Comparison of ENCODE assay signal across 18 cellular contexts in genomic region chr6:55874309-55874708, GRCh38. TPM values are rescaled to one million over a fixed set of nuclear protein-coding genes. Genes with fewer than 3 reads are reported as not detected.
DNase-seq lines count a peak whose midpoint lies in the region; ATAC-seq and TF ChIP-seq lines count a peak whose summit lies in the region.
"Had no signal": no experiment of that assay in that cellular context is flagged by ENCODE, and none has a peak within 500 bp of the region (broad histone marks: within the 10 kb centered on the region; RNA-seq: fewer than 3 reads in every experiment).

No MANE protein-coding gene starts in this region.

- H3K27ac ChIP-seq in right atrium auricular region: peak overlapping the region in 1 of 2 donors; percentile 71
- no peak overlapping the region for H3K27ac ChIP-seq in fibroblast of lung (ENCODE audit: insufficient read depth, low read length)
- peak overlapping the region; percentile 64 for H3K27ac ChIP-seq in urinary bladder (ENCODE audit: low read depth)
- no peak overlapping the region for H3K27ac ChIP-seq in SK-N-SH (ENCODE audit: low read depth in 2 of 2, low read length in 1 of 2)
- H3K27ac ChIP-seq: BLaER1 treated with 17β-estradiol and CSF1 and Interleukin-3, amounts not matched to agents 10 nM and 100 nM; foreskin keratinocyte had no signal

- no peak overlapping the region for H3K27ac Mint-ChIP-seq in nephron progenitor cell
- H3K27ac Mint-ChIP-seq in stimulated activated effector memory CD8-positive, alpha-beta T cell treated with anti-CD3 and anti-CD28 coated beads, Interleukin-12 subunit alpha, Interleukin-12 subunit beta, amount 100 ng/mL, for 72 hours: no peak overlapping the region
- H3K27ac Mint-ChIP-seq: activated naive CD8-positive, alpha-beta T cell; stimulated activated memory B cell treated with anti-CD40 and anti-IgM and Interleukin-4, amounts not matched to agents 10 μg/mL and 1 μg/mL and 100 μg/mL, for 72 hours had no signal

- TF ChIP-seq EP300 in SK-N-SH (IDR thresholded peaks at IDR 0.05; ENCODE audit: borderline replicate concordance in 1 of 2, low read depth in 1 of 2, low read length in 1 of 2): no peak

- no peak for TF ChIP-seq RAD21 in SK-N-SH (IDR thresholded peaks at IDR 0.05; ENCODE audit: low read length)

- peaks cover 44% of the 10 kb centered on the region for H3K4me1 Mint-ChIP-seq in nephron progenitor cell
- H3K4me1 Mint-ChIP-seq in stimulated activated effector memory CD8-positive, alpha-beta T cell treated with anti-CD3 and anti-CD28 coated beads, Interleukin-12 subunit alpha, Interleukin-12 subunit beta, amount 100 ng/mL, for 72 hours: no peaks in the 10 kb centered on the region
- H3K4me1 Mint-ChIP-seq: stimulated activated memory B cell treated with anti-CD40 and anti-IgM and Interleukin-4, amounts not matched to agents 10 μg/mL and 1 μg/mL and 100 μg/mL, for 72 hours had no signal

- CTCF ChIA-PET in SK-N-SH (lab: Yijun Ruan, JAX): interaction anchor here (1.1 to 1.3 kb wide), 3 partner anchors 13 to 598 kb away, joined by 3 to 5 read pairs (median 3); no protein-coding TSS in a partner anchor

- ATAC-seq in Right ventricle myocardium superior (ENCODE audit: poor library complexity) (no peak), HG03460 (IDR thresholded peaks at IDR 0.05; ENCODE audit: unreplicated experiment) (no peak)
- no peak for ATAC-seq in stimulated activated effector memory CD8-positive, alpha-beta T cell treated with anti-CD3 and anti-CD28 coated beads, Interleukin-12 subunit alpha, Interleukin-12 subunit beta, amount 100 ng/mL, for 72 hours
- ATAC-seq: foreskin keratinocyte; sciatic nerve; stimulated activated memory B cell treated with anti-CD40 and anti-IgM and Interleukin-4, amounts not matched to agents 10 μg/mL and 1 μg/mL and 100 μg/mL, for 72 hours had no signal

- no peaks in the 10 kb centered on the region for H3K9me3 Mint-ChIP-seq in nephron progenitor cell
- H3K9me3 Mint-ChIP-seq in stimulated activated effector memory CD8-positive, alpha-beta T cell treated with anti-CD3 and anti-CD28 coated beads, Interleukin-12 subunit alpha, Interleukin-12 subunit beta, amount 100 ng/mL, for 72 hours: peaks cover 16% of the 10 kb centered on the region

- DNase-seq in right atrium auricular region (ENCODE audit: low spot score) (no peak), Right ventricle myocardium superior (no peak), fibroblast of lung (ENCODE audit: low read depth in 2 of 2) (no peak), nephron progenitor cell (no peak), SK-N-SH (no peak)
- no peak for DNase-seq in stimulated activated effector memory CD8-positive, alpha-beta T cell treated with anti-CD3 and anti-CD28 coated beads, Interleukin-12 subunit alpha, Interleukin-12 subunit beta, amount 100 ng/mL, for 72 hours (ENCODE audit: low spot score in 2 of 2)
- DNase-seq: activated CD4-positive, alpha-beta T cell treated with anti-CD3 and anti-CD28 coated beads for 48 hours; cortex of kidney; foreskin keratinocyte; NCI-H1417 treated with DMSO at 0.1 percent for 48 hours; NCI-H524 treated with DMSO at 0.1 percent for 48 hours had no signal

- H3K4me3 Mint-ChIP-seq in nephron progenitor cell: peak overlapping the region; percentile 84
- H3K4me3 Mint-ChIP-seq in stimulated activated effector memory CD8-positive, alpha-beta T cell treated with anti-CD3 and anti-CD28 coated beads, Interleukin-12 subunit alpha, Interleukin-12 subunit beta, amount 100 ng/mL, for 72 hours: no peak overlapping the region
- H3K4me3 Mint-ChIP-seq: activated naive CD8-positive, alpha-beta T cell; stimulated activated memory B cell treated with anti-CD40 and anti-IgM and Interleukin-4, amounts not matched to agents 10 μg/mL and 1 μg/mL and 100 μg/mL, for 72 hours had no signal

- H3K9ac ChIP-seq in fibroblast of lung (ENCODE audit: insufficient read depth, low read length) (no peak overlapping the region), SK-N-SH (no peak overlapping the region)
- H3K9ac ChIP-seq: BLaER1 treated with 17β-estradiol and CSF1 and Interleukin-3, amounts not matched to agents 10 nM and 100 nM had no signal

- no peaks in the 10 kb centered on the region for H3K27me3 ChIP-seq in right atrium auricular region
- no peaks in the 10 kb centered on the region for H3K27me3 ChIP-seq in fibroblast of lung (ENCODE audit: control insufficient read depth, insufficient read depth, low read length)
- H3K27me3 ChIP-seq in SK-N-SH (ENCODE audit: insufficient read depth): peaks cover 4% of the 10 kb centered on the region; the same call in 1 of the 2 replicates
- H3K27me3 ChIP-seq: BLaER1 treated with 17β-estradiol and CSF1 and Interleukin-3, amounts not matched to agents 10 nM and 100 nM; foreskin keratinocyte had no signal

- H3K4me2 ChIP-seq in fibroblast of lung (ENCODE audit: extremely low read depth, insufficient read depth, low read length) (peak overlapping the region; percentile 1), SK-N-SH (no peak overlapping the region)
- H3K4me2 ChIP-seq: BLaER1 treated with 17β-estradiol and CSF1 and Interleukin-3, amounts not matched to agents 10 nM and 100 nM had no signal

- no peaks in the 10 kb centered on the region for H3K9me3 ChIP-seq in right atrium auricular region
- H3K9me3 ChIP-seq in fibroblast of lung (ENCODE audit: control insufficient read depth, insufficient read depth, low read depth, low read length): no peaks in the 10 kb centered on the region
- no peaks in the 10 kb centered on the region for H3K9me3 ChIP-seq in SK-N-SH
- H3K9me3 ChIP-seq: BLaER1 treated with 17β-estradiol and CSF1 and Interleukin-3, amounts not matched to agents 10 nM and 100 nM had no signal

- H3K79me2 ChIP-seq in fibroblast of lung (ENCODE audit: control insufficient read depth, insufficient read depth, low read length) (no peaks in the 10 kb centered on the region), SK-N-SH (ENCODE audit: insufficient read depth) (no peaks in the 10 kb centered on the region)

- peaks cover 1% of the 10 kb centered on the region for H3F3A ChIP-seq in SK-N-SH (replicated peaks; ENCODE audit: insufficient read depth)

- intact Hi-C loops in Right ventricle myocardium superior (cut with DNase I): no loop called here

- no peak for TF ChIP-seq CTCF in right atrium auricular region (IDR thresholded peaks at IDR 0.05)
- TF ChIP-seq CTCF in fibroblast of lung (conservative IDR thresholded peaks at IDR 0.05 in 1 of 2, IDR thresholded peaks at IDR 0.05 in 1 of 2; ENCODE audit: low read depth in 1 of 2, low read length in 2 of 2): no peak
- no peak for TF ChIP-seq CTCF in nephron progenitor cell (IDR thresholded peaks at IDR 0.05)
- no peak for TF ChIP-seq CTCF in SK-N-SH (IDR thresholded peaks at IDR 0.05)

- no peaks in the 10 kb centered on the region for H3K9me2 ChIP-seq in SK-N-SH

- H3K36me3 ChIP-seq in right atrium auricular region (no peaks in the 10 kb centered on the region), fibroblast of lung (ENCODE audit: control insufficient read depth, insufficient read depth, low read length) (no peaks in the 10 kb centered on the region), urinary bladder (ENCODE audit: insufficient read depth) (no peaks in the 10 kb centered on the region), SK-N-SH (replicated peaks in 1 of 2; ENCODE audit: control insufficient read depth in 1 of 2, insufficient read depth in 2 of 2, low read length in 1 of 2) (no peaks in the 10 kb centered on the region)
- H3K36me3 ChIP-seq: BLaER1 treated with 17β-estradiol and CSF1 and Interleukin-3, amounts not matched to agents 10 nM and 100 nM had no signal

- 58% methylated on average over 6 of the region's 6 CpGs for WGBS in urinary bladder
- 57% methylated on average over 6 of the region's 6 CpGs for WGBS in SK-N-SH (ENCODE audit: low lambda C conversion rate)

- H2AFZ ChIP-seq in fibroblast of lung (ENCODE audit: low read length): no peak overlapping the region
- H2AFZ ChIP-seq in SK-N-SH (ENCODE audit: low read depth): no peak overlapping the region

- no peaks in the 10 kb centered on the region for H4K20me1 ChIP-seq in fibroblast of lung (ENCODE audit: control insufficient read depth, extremely low read depth, insufficient read depth, low read length)
- H4K20me1 ChIP-seq in SK-N-SH (ENCODE audit: insufficient read depth): no peaks in the 10 kb centered on the region
- H4K20me1 ChIP-seq: BLaER1 treated with 17β-estradiol and CSF1 and Interleukin-3, amounts not matched to agents 10 nM and 100 nM had no signal

- POLR2A ChIA-PET in SK-N-SH (lab: Yijun Ruan, JAX): interaction anchor here (0.6 kb wide), 1 partner anchor 523 kb away, joined by 3 read pairs; no protein-coding TSS in a partner anchor

- H3K4me1 ChIP-seq in right atrium auricular region: no peaks in the 10 kb centered on the region
- no peaks in the 10 kb centered on the region for H3K4me1 ChIP-seq in fibroblast of lung (ENCODE audit: control insufficient read depth, extremely low read depth, insufficient read depth, low read length)
- no peaks in the 10 kb centered on the region for H3K4me1 ChIP-seq in urinary bladder (ENCODE audit: insufficient read depth)
- peaks cover 3 to 9% of the 10 kb centered on the region in 2 experiments; a peak in 2 of 4 replicates for H3K4me1 ChIP-seq in SK-N-SH (ENCODE audit: control insufficient read depth in 1 of 2, insufficient read depth in 2 of 2, low read depth in 1 of 2, low read length in 1 of 2)
- H3K4me1 ChIP-seq: BLaER1 treated with 17β-estradiol and CSF1 and Interleukin-3, amounts not matched to agents 10 nM and 100 nM had no signal

- H3K27me3 Mint-ChIP-seq in nephron progenitor cell (ENCODE audit: low read depth, poor library complexity): peaks cover 6% of the 10 kb centered on the region
- H3K27me3 Mint-ChIP-seq: activated naive CD8-positive, alpha-beta T cell; stimulated activated memory B cell treated with anti-CD40 and anti-IgM and Interleukin-4, amounts not matched to agents 10 μg/mL and 1 μg/mL and 100 μg/mL, for 72 hours had no signal

- H3K4me3 ChIP-seq in right atrium auricular region (peak overlapping the region; percentile 32), fibroblast of lung (replicated peaks in 1 of 4; ENCODE audit: control extremely low read depth in 1 of 4, insufficient read depth in 1 of 4, low read depth in 3 of 4, low read length in 4 of 4) (peak overlapping the region in 1 of 4 experiments; percentile 63), urinary bladder (ENCODE audit: low read depth, low read length) (peak overlapping the region; percentile 58), SK-N-SH (ENCODE audit: low read depth in 2 of 2, low read length in 1 of 2) (no peak overlapping the region)
- H3K4me3 ChIP-seq: BLaER1 treated with 17β-estradiol and CSF1 and Interleukin-3, amounts not matched to agents 10 nM and 100 nM had no signal

- H3K36me3 Mint-ChIP-seq in nephron progenitor cell (ENCODE audit: low read depth): no peaks in the 10 kb centered on the region
- H3K36me3 Mint-ChIP-seq in stimulated activated effector memory CD8-positive, alpha-beta T cell treated with anti-CD3 and anti-CD28 coated beads, Interleukin-12 subunit alpha, Interleukin-12 subunit beta, amount 100 ng/mL, for 72 hours: no peaks in the 10 kb centered on the region
- H3K36me3 Mint-ChIP-seq: activated naive CD8-positive, alpha-beta T cell; stimulated activated memory B cell treated with anti-CD40 and anti-IgM and Interleukin-4, amounts not matched to agents 10 μg/mL and 1 μg/mL and 100 μg/mL, for 72 hours had no signal

RNA-seq across cellular contexts. Expression of gene BMP5, which starts 1.1 kb away (rescaled TPM):
- total RNA-seq in right atrium auricular region (1 to 10 TPM; 1.6 to 6.3 TPM), Right ventricle myocardium superior (2.4 TPM), fibroblast of lung (1.0 and 1.5 TPM in 2 replicates), urinary bladder (78.7 TPM)
- polyA plus RNA-seq in fibroblast of lung (0.05 TPM in 1 of 2 replicates, not detected in the other), urinary bladder (28.2 TPM), SK-N-SH (2012; rRNA removed) (0.05 TPM in 2 replicates)
- 0.05 TPM in 1 of 2 replicates, not detected in the other for polyA plus RNA-seq in fibroblast of lung (2012)
- not detected in 2 replicates for polyA minus RNA-seq in fibroblast of lung (ENCODE audit: low replicate concordance)
- 0.04 TPM in 2 replicates for polyA plus RNA-seq in SK-N-SH (2012; cell fraction: cytosol; rRNA removed)
- not detected in 2 replicates for polyA plus RNA-seq in SK-N-SH (2012; cell fraction: nucleus; rRNA removed)
- total RNA-seq: foreskin keratinocyte, kidney epithelial cell had no signal
- polyA plus RNA-seq: foreskin keratinocyte had no signal

Comparison
In these comparisons a context has a peak if more than half of its experiments do, and no peak if none do; other contexts are left out.
1. H3K4me3 ChIP-seq: peak in right atrium auricular region (2 of 2) and urinary bladder (single experiment); none in SK-N-SH (0 of 2).
2. RNA of gene BMP5, which starts 1.1 kb away (total RNA-seq): 78.7 TPM in urinary bladder (single experiment); 1.6 to 6.3 TPM in right atrium auricular region, 2.4 TPM in Right ventricle myocardium superior (single experiment) and 1.0 to 1.5 TPM in fibroblast of lung; every median in the first group is over 10 times any median in the second.